Comparison of ENCODE assay signal across 1 cellular context in the genomic region with DNA sequence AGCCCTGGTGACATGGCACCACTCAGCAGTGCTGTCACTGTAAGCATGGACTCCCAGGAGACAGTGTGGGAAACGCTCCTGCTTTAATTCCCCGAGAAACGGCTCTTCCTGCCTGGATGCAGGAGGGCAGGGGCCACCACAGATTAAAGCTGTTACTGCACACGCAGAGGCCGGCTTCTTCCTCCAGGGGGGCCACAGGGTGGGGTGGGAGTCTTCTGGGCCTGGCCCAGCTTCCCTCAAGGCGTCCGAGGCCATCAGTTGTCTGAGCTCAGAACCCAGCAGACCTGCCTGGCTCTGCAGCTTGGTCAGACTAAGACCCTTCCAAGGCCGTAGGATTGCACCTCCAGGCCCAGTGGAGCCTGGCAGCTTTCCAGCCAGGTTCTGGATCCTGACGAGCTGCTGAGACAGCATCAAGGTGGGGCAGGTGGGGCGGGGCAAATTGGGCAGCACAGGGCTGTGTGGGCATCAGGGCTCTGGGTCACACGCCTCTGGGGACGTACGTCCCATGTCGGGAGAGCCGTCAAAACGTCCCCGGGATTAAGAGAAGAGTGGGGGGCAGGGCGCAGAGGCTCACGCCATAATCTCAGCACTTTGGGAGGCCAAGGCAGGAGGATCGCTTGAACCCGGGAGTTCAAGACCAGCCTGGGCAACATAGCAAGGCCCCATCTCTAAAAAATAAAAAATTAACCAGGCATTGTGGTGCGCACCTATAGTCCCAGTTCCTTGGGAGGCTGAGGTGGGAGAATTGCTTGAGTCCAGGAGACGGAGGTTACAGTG.
TF ChIP-seq lines count a peak whose summit lies in the region.

No MANE protein-coding gene starts in this region.

TF ChIP-seq in WTC11, 78 proteins besides CTCF, POLR2A, EP300 and RAD21 (continued from another document):
- TF ChIP-seq, protein P1, sequence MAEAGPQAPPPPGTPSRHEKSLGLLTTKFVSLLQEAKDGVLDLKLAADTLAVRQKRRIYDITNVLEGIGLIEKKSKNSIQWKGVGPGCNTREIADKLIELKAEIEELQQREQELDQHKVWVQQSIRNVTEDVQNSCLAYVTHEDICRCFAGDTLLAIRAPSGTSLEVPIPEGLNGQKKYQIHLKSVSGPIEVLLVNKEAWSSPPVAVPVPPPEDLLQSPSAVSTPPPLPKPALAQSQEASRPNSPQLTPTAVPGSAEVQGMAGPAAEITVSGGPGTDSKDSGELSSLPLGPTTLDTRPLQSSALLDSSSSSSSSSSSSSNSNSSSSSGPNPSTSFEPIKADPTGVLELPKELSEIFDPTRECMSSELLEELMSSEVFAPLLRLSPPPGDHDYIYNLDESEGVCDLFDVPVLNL (CRISPR knock-in tag; IDR thresholded peaks at IDR 0.05; ENCODE audit: borderline replicate concordance, low read depth) = no peak
- TF ChIP-seq ZNF232 (CRISPR knock-in tag; IDR thresholded peaks at IDR 0.05) = no peak
- TF ChIP-seq RORB (CRISPR knock-in tag; IDR thresholded peaks at IDR 0.05) = no peak
- TF ChIP-seq ZNF263 (CRISPR knock-in tag; IDR thresholded peaks at IDR 0.05; ENCODE audit: low read depth) = no peak
- no peak for TF ChIP-seq TCF7 (CRISPR knock-in tag; IDR thresholded peaks at IDR 0.05; ENCODE audit: low read depth)
- TF ChIP-seq NFYB (CRISPR knock-in tag; conservative IDR thresholded peaks at IDR 0.05; ENCODE audit: low read depth) = no peak
- TF ChIP-seq ZNF121 (CRISPR knock-in tag; IDR thresholded peaks at IDR 0.05) = no peak
- TF ChIP-seq NR2C2 (CRISPR knock-in tag; IDR thresholded peaks at IDR 0.05) = no peak
- TF ChIP-seq, protein P2, sequence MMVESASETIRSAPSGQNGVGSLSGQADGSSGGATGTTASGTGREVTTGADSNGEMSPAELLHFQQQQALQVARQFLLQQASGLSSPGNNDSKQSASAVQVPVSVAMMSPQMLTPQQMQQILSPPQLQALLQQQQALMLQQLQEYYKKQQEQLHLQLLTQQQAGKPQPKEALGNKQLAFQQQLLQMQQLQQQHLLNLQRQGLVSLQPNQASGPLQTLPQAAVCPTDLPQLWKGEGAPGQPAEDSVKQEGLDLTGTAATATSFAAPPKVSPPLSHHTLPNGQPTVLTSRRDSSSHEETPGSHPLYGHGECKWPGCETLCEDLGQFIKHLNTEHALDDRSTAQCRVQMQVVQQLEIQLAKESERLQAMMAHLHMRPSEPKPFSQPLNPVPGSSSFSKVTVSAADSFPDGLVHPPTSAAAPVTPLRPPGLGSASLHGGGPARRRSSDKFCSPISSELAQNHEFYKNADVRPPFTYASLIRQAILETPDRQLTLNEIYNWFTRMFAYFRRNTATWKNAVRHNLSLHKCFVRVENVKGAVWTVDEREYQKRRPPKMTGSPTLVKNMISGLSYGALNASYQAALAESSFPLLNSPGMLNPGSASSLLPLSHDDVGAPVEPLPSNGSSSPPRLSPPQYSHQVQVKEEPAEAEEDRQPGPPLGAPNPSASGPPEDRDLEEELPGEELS (CRISPR knock-in tag; IDR thresholded peaks at IDR 0.05) = 0 out of 2 replicates have a peak, but pooled peaks have one; percentile 27
- TF ChIP-seq ESRRA (CRISPR knock-in tag; IDR thresholded peaks at IDR 0.05; ENCODE audit: borderline replicate concordance) = 0 out of 2 replicates have a peak, but pooled peaks have one; percentile 26
- peak; percentile 63; the same call in 1 of the 2 replicates for TF ChIP-seq ETV6 (CRISPR knock-in tag; IDR thresholded peaks at IDR 0.05)
- TF ChIP-seq GTF2I (CRISPR knock-in tag; conservative IDR thresholded peaks at IDR 0.05) = 0 out of 2 replicates have a peak, but pooled peaks have one; percentile 24
- TF ChIP-seq ZNF396 (CRISPR knock-in tag; IDR thresholded peaks at IDR 0.05; ENCODE audit: borderline replicate concordance) = no peak
